11 cellular contexts compared by ENCODE assay signal in the genomic region with DNA sequence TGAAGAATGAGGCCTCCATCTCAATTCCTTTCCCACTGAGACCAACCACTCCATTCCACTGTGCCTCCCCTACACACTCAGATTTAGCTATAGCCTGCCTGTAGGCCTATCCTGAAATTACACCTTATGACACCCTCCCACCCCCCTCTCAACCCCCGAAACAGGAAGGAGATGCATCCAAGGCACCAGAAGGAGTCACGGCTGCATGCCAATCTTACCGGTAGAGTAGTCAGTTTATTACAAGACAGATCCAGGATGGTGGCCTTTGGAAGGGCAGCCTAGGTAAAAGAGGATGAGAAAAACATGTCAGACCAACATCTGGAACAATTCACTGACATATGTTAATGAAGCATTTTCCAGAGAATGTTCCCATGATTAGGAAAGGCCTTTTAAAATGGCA. TPM values are rescaled to one million over a fixed set of nuclear protein-coding genes. Genes with fewer than 3 reads are reported as not detected.
A peak's percentile ranks its signal among the peaks of the same experiment; 100 is the strongest.
DNase-seq lines count a peak whose midpoint lies in the region; ATAC-seq, FAIRE-seq and TF ChIP-seq lines count a peak whose summit lies in the region.
"Had no signal": no experiment of that assay in that cellular context is flagged by ENCODE, and none has a peak within 500 bp of the region (broad histone marks: within the 10 kb centered on the region; RNA-seq: fewer than 3 reads in every experiment).

No MANE protein-coding gene starts in this region.

- H3K27ac Mint-ChIP-seq in activated CD8-positive, alpha-beta memory T cell treated with anti-CD3 and anti-CD28 coated beads, Interleukin-2, amount 10 ng/mL, durations not matched to agents 7 days and 5 days = peak overlapping the region; percentile 9

- intact Hi-C loops in PC-9 (cut with micrococcal nuclease; ENCODE audit: unreplicated experiment) = no loop called here

- peaks cover 54% of the 10 kb centered on the region for H3K36me3 ChIP-seq in PC-9 (ENCODE audit: low read depth)
- peaks cover 55% of the 10 kb centered on the region for H3K36me3 ChIP-seq in osteoblast (ENCODE audit: insufficient read depth, low read length)

- H3K79me2 ChIP-seq in PC-9 (ENCODE audit: low read depth) = peaks cover 61% of the 10 kb centered on the region
- H3K79me2 ChIP-seq in osteoblast (ENCODE audit: insufficient read depth, low read length) = peaks cover 78% of the 10 kb centered on the region

- peaks cover 49% of the 10 kb centered on the region for H4K20me1 ChIP-seq in PC-9 (ENCODE audit: insufficient read depth)
- peaks cover 54% of the 10 kb centered on the region for H4K20me1 ChIP-seq in osteoblast (ENCODE audit: insufficient read depth, low read length)

- TF ChIP-seq CTCF in PC-9 (conservative IDR thresholded peaks at IDR 0.05) (no peak), choroid plexus epithelial cell (conservative IDR thresholded peaks at IDR 0.05; ENCODE audit: low read depth, low read length) (no peak), osteoblast (IDR thresholded peaks at IDR 0.05; ENCODE audit: extremely low read depth, low read depth, low read length) (no peak), D721Med (IDR thresholded peaks at IDR 0.05; ENCODE audit: insufficient read depth, missing control alignments) (no peak)

- H3K27me3 Mint-ChIP-seq in activated CD8-positive, alpha-beta memory T cell treated with anti-CD3 and anti-CD28 coated beads, Interleukin-2, amount 10 ng/mL, durations not matched to agents 7 days and 5 days = no peaks in the 10 kb centered on the region

- CTCF ChIA-PET in activated CD8-positive, alpha-beta memory T cell treated with anti-CD3 and anti-CD28 coated beads, Interleukin-2, amount 10 ng/mL, durations not matched to agents 7 days and 5 days (lab: Charles Lee) = interaction anchor here (1.2 to 4.9 kb wide), 2 partner anchors 10 to 32 kb away, joined by 3 to 46 read pairs; no protein-coding TSS in a partner anchor
- CTCF ChIA-PET in PC-9 (lab: Charles Lee) = no interaction called here

- H3K9me3 Mint-ChIP-seq in activated CD8-positive, alpha-beta memory T cell treated with anti-CD3 and anti-CD28 coated beads, Interleukin-2, amount 10 ng/mL, durations not matched to agents 7 days and 5 days (ENCODE audit: low read depth) = no peaks in the 10 kb centered on the region

- H3K4me1 Mint-ChIP-seq in activated CD8-positive, alpha-beta memory T cell treated with anti-CD3 and anti-CD28 coated beads, Interleukin-2, amount 10 ng/mL, durations not matched to agents 7 days and 5 days = peaks cover 33% of the 10 kb centered on the region

- ATAC-seq in activated CD8-positive, alpha-beta memory T cell treated with anti-CD3 and anti-CD28 coated beads, Interleukin-2, amount 10 ng/mL, durations not matched to agents 7 days and 5 days = no peak
- ATAC-seq: gastroesophageal sphincter had no signal

- DNase-seq in activated CD8-positive, alpha-beta memory T cell treated with anti-CD3 and anti-CD28 coated beads, Interleukin-2, amount 10 ng/mL, durations not matched to agents 7 days and 5 days = no peak
- no peak for DNase-seq in activated CD8-positive, alpha-beta memory T cell treated with anti-CD3 and anti-CD28 coated beads, Interleukin-2, amount 50 U/mL, for 4 hours
- DNase-seq in PC-9 = no peak
- no peak for DNase-seq in choroid plexus epithelial cell (ENCODE audit: low read depth)
- no peak for DNase-seq in osteoblast (ENCODE audit: insufficient read length, low spot score, missing footprints)
- no peak for DNase-seq in islet precursor cell
- no peak for DNase-seq in D721Med (ENCODE audit: insufficient read length, low spot score)
- DNase-seq in NCI-H748 treated with DMSO at 0.1 percent for 48 hours (lab: John Stamatoyannopoulos, UW) = no peak
- DNase-seq: NCI-H187 treated with DMSO at 0.1 percent for 48 hours; stimulated activated naive CD4-positive, alpha-beta T cell had no signal

- FAIRE-seq in D721Med (lab: Jason Lieb, UNC) = no peak

- H3K4me3 ChIP-seq in PC-9 = no peak overlapping the region; the same call in 1 of the 2 replicates
- peak overlapping the region; percentile 16 for H3K4me3 ChIP-seq in choroid plexus epithelial cell (ENCODE audit: low read depth, low read length)
- H3K4me3 ChIP-seq in osteoblast (ENCODE audit: insufficient read depth, low read length) = peak overlapping the region; percentile 94
- H3K4me3 ChIP-seq: gastroesophageal sphincter had no signal

- H3F3A ChIP-seq in PC-9 (ENCODE audit: insufficient read depth, low read depth) = peaks cover 57% of the 10 kb centered on the region

- H3K27ac ChIP-seq in PC-9 = no peak overlapping the region
- peak overlapping the region; percentile 2 for H3K27ac ChIP-seq in osteoblast (ENCODE audit: low read depth, low read length)
- H3K27ac ChIP-seq: gastroesophageal sphincter had no signal

- no peaks in the 10 kb centered on the region for H3K9me3 ChIP-seq in PC-9 (ENCODE audit: insufficient read depth, low read depth)
- no peaks in the 10 kb centered on the region for H3K9me3 ChIP-seq in osteoblast (ENCODE audit: low read depth, low read length)
- H3K9me3 ChIP-seq: gastroesophageal sphincter had no signal

- H2AFZ ChIP-seq in PC-9 = no peak overlapping the region
- no peak overlapping the region for H2AFZ ChIP-seq in osteoblast (ENCODE audit: low read length)

- POLR2A ChIA-PET in PC-9 (lab: Charles Lee; ENCODE audit: unreplicated experiment) = no interaction called here

- H3K4me3 Mint-ChIP-seq in activated CD8-positive, alpha-beta memory T cell treated with anti-CD3 and anti-CD28 coated beads, Interleukin-2, amount 10 ng/mL, durations not matched to agents 7 days and 5 days = peak overlapping the region; percentile 39

- BruUV-seq in PC-9 (replicated peaks; lab: Mats Ljungman, UMichigan) = no TSS peak

- H3K9me2 ChIP-seq in PC-9 (ENCODE audit: insufficient read depth) = no peaks in the 10 kb centered on the region

- H3K27me3 ChIP-seq in PC-9 (ENCODE audit: insufficient read depth, low read depth) = no peaks in the 10 kb centered on the region
- H3K27me3 ChIP-seq in osteoblast (ENCODE audit: insufficient read depth, low read length) = no peaks in the 10 kb centered on the region
- H3K27me3 ChIP-seq: gastroesophageal sphincter had no signal

- H3K4me2 ChIP-seq in PC-9 = peak overlapping the region; percentile 97
- peak overlapping the region; percentile 84 for H3K4me2 ChIP-seq in osteoblast (ENCODE audit: insufficient read depth, low read length)

- H3K4me1 ChIP-seq in PC-9 (replicated peaks; ENCODE audit: insufficient read depth) (peaks cover 67% of the 10 kb centered on the region), osteoblast (ENCODE audit: insufficient read depth, low read length) (peaks cover 21% of the 10 kb centered on the region)

- H3K36me3 Mint-ChIP-seq in activated CD8-positive, alpha-beta memory T cell treated with anti-CD3 and anti-CD28 coated beads, Interleukin-2, amount 10 ng/mL, durations not matched to agents 7 days and 5 days = peaks cover 44% of the 10 kb centered on the region

RNA-seq across cellular contexts. Expression of a gene that starts 2.6 kb away (rescaled TPM):
- 10 to 100 TPM; 71.5 to 82.6 TPM for total RNA-seq in activated CD8-positive, alpha-beta memory T cell treated with anti-CD3 and anti-CD28 coated beads, Interleukin-2, amount 10 ng/mL, durations not matched to agents 7 days and 5 days
- total RNA-seq in PC-9 (2021) = 72.9 and 102 TPM in 2 replicates
- total RNA-seq in osteoblast = 121 and 125 TPM in 2 replicates

RNA-seq across cellular contexts. Expression of a gene that starts 21.7 kb away (rescaled TPM):
- total RNA-seq in activated CD8-positive, alpha-beta memory T cell treated with anti-CD3 and anti-CD28 coated beads, Interleukin-2, amount 10 ng/mL, durations not matched to agents 7 days and 5 days = 10 to 100 TPM; 34.0 to 40.8 TPM
- total RNA-seq in PC-9 (2021) (18.2 and 21.0 TPM in 2 replicates), osteoblast (0.59 and 0.72 TPM in 2 replicates)

RNA-seq across cellular contexts. Expression of a gene that starts 21.7 kb away (rescaled TPM):
- 10 to 100 TPM; 65.7 to 81.8 TPM for total RNA-seq in activated CD8-positive, alpha-beta memory T cell treated with anti-CD3 and anti-CD28 coated beads, Interleukin-2, amount 10 ng/mL, durations not matched to agents 7 days and 5 days
- total RNA-seq in PC-9 (2021) (42.6 and 48.3 TPM in 2 replicates), osteoblast (54.2 and 55.7 TPM in 2 replicates)

RNA-seq across cellular contexts. Expression of a gene that starts 31.3 kb away (rescaled TPM):
- 10 to 100 TPM; 34.6 to 49.4 TPM for total RNA-seq in activated CD8-positive, alpha-beta memory T cell treated with anti-CD3 and anti-CD28 coated beads, Interleukin-2, amount 10 ng/mL, durations not matched to agents 7 days and 5 days
- total RNA-seq in PC-9 (2021) (149 and 154 TPM in 2 replicates), osteoblast (60.1 and 63.0 TPM in 2 replicates)

RNA-seq across cellular contexts. Expression of a gene that starts 48.8 kb away (rescaled TPM):
- 10 to 100 TPM; 33.1 to 38.2 TPM for total RNA-seq in activated CD8-positive, alpha-beta memory T cell treated with anti-CD3 and anti-CD28 coated beads, Interleukin-2, amount 10 ng/mL, durations not matched to agents 7 days and 5 days
- total RNA-seq in PC-9 (2021) (34.0 and 37.5 TPM in 2 replicates), osteoblast (40.5 and 46.6 TPM in 2 replicates)

Comparison
In these comparisons a context has a peak if more than half of its experiments do, and no peak if none do; other contexts are left out.
1. RNA of a gene that starts 21.7 kb away (total RNA-seq): 34.0 to 40.8 TPM in activated CD8-positive, alpha-beta memory T cell treated with anti-CD3 and anti-CD28 coated beads, Interleukin-2, amount 10 ng/mL, durations not matched to agents 7 days and 5 days and 18.2 to 21.0 TPM in PC-9; 0.59 to 0.72 TPM in osteoblast; every median in the first group is over 10 times any median in the second.